17 cellular contexts compared by ENCODE assay signal in the genomic region with DNA sequence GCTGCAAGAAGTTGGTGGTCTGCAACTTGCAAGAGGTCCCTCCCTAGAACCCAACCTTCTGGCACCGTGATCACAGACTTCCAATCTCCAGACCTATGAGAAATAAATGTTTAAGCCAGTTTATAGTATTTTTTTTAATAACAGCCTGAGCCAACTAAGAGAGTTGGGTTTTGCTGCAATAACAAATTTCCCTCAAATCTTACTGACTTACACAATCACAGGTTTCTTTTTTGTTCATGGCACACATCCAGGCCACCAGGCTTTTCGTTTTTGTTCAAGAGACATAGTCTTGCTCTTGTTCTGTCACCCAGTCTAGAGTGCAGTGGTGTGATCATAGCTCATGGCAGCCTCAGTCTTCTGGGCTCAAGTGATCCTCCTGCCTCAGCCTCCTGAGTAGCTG. TPM values are rescaled to one million over a fixed set of nuclear protein-coding genes. Genes with fewer than 3 reads are reported as not detected.
DNase-seq lines count a peak whose midpoint lies in the region; ATAC-seq, FAIRE-seq and TF ChIP-seq lines count a peak whose summit lies in the region.
"Had no signal": no experiment of that assay in that cellular context is flagged by ENCODE, and none has a peak within 500 bp of the region (broad histone marks: within the 10 kb centered on the region; RNA-seq: fewer than 3 reads in every experiment).

No MANE protein-coding gene starts in this region.

- H3K79me2 ChIP-seq in HepG2 (ENCODE audit: insufficient read depth, low read length) (no peaks in the 10 kb centered on the region), PC-9 (ENCODE audit: low read depth) (no peaks in the 10 kb centered on the region)

- no peaks in the 10 kb centered on the region for H3K9me2 ChIP-seq in PC-9 (ENCODE audit: insufficient read depth)

- H3K4me1 Mint-ChIP-seq in activated T-helper 2 cell treated with anti-CD3 and anti-CD28 coated beads, Interferon-gamma antibody, Interleukin-2, Interleukin-4, amounts not matched to agents 10 μg/mL and 5 μg/mL and 100 μg/mL, durations not matched to agents 14 hours and 24 hours and 36 hours (ENCODE audit: low read depth) = peaks cover 11% of the 10 kb centered on the region

- H3K4me2 ChIP-seq in HepG2 (ENCODE audit: low read depth, low read length) (no peak overlapping the region), PC-9 (no peak overlapping the region)

- no peak for TF ChIP-seq CTCF in HepG2 (CRISPR knock-in tag; IDR thresholded peaks at IDR 0.05)
- no peak for TF ChIP-seq CTCF in right lobe of liver (IDR thresholded peaks at IDR 0.05)
- TF ChIP-seq CTCF in PC-9 (conservative IDR thresholded peaks at IDR 0.05) = no peak

- H3K9me3 ChIP-seq in HepG2 (ENCODE audit: low read length) = no peaks in the 10 kb centered on the region
- no peaks in the 10 kb centered on the region for H3K9me3 ChIP-seq in right lobe of liver
- no peaks in the 10 kb centered on the region for H3K9me3 ChIP-seq in PC-9 (ENCODE audit: insufficient read depth, low read depth)
- H3K9me3 ChIP-seq: BE2C had no signal

- ATAC-seq in HepG2 (no peak), right lobe of liver (no peak)

- 2% methylated on average over 2 of the region's 2 CpGs for WGBS in HepG2 (ENCODE audit: low lambda C conversion rate)
- WGBS in right lobe of liver (ENCODE audit: insufficient coverage, low coverage, low lambda C conversion rate, missing lambda C conversion rate) = 39% methylated on average over 2 of the region's 2 CpGs

- intact Hi-C loops in HepG2 (cut with micrococcal nuclease; ENCODE audit: unreplicated experiment) = no loop called here
- intact Hi-C loops in right lobe of liver (cut with DNase I) = no loop called here
- intact Hi-C loops in PC-9 (cut with micrococcal nuclease; ENCODE audit: unreplicated experiment) = no loop called here
- intact Hi-C loops in activated T-helper 2 cell treated with anti-CD3 and anti-CD28 coated beads, Interferon-gamma antibody, Interleukin-2, Interleukin-4, amounts not matched to agents 10 μg/mL and 5 μg/mL and 100 μg/mL, durations not matched to agents 14 hours and 24 hours and 36 hours (cut with micrococcal nuclease) = no loop called here

- H3K36me3 ChIP-seq in HepG2 (replicated peaks in 1 of 2; ENCODE audit: control insufficient read depth in 1 of 2, insufficient read depth in 2 of 2, low read length in 2 of 2) (no peaks in the 10 kb centered on the region), right lobe of liver (no peaks in the 10 kb centered on the region), PC-9 (ENCODE audit: low read depth) (no peaks in the 10 kb centered on the region)
- H3K36me3 ChIP-seq: BE2C had no signal

- no peak for TF ChIP-seq EP300 in HepG2 (IDR thresholded peaks at IDR 0.05; ENCODE audit: low read depth in 2 of 2, low read length in 2 of 2)
- TF ChIP-seq EP300 in HepG2 (CRISPR knock-in tag; IDR thresholded peaks at IDR 0.05; ENCODE audit: borderline replicate concordance) = no peak

- BruUV-seq in HepG2 (replicated peaks; lab: Mats Ljungman, UMichigan) = no TSS peak
- no TSS peak for BruUV-seq in PC-9 (replicated peaks; lab: Mats Ljungman, UMichigan)

- no peaks in the 10 kb centered on the region for H3F3A ChIP-seq in PC-9 (ENCODE audit: insufficient read depth, low read depth)

- H2AFZ ChIP-seq in HepG2 (ENCODE audit: low read length) = no peak overlapping the region
- H2AFZ ChIP-seq in PC-9 = no peak overlapping the region

- H3K4me3 Mint-ChIP-seq in activated T-helper 2 cell treated with anti-CD3 and anti-CD28 coated beads, Interferon-gamma antibody, Interleukin-2, Interleukin-4, amounts not matched to agents 10 μg/mL and 5 μg/mL and 100 μg/mL, durations not matched to agents 14 hours and 24 hours and 36 hours (ENCODE audit: low read depth) = no peak overlapping the region
- H3K4me3 Mint-ChIP-seq: HFFc6 had no signal

- no peak overlapping the region for H3K27ac Mint-ChIP-seq in activated T-helper 2 cell treated with anti-CD3 and anti-CD28 coated beads, Interferon-gamma antibody, Interleukin-2, Interleukin-4, amounts not matched to agents 10 μg/mL and 5 μg/mL and 100 μg/mL, durations not matched to agents 14 hours and 24 hours and 36 hours
- H3K27ac Mint-ChIP-seq: CD4-positive, alpha-beta memory T cell; HFFc6 had no signal

- H3K4me3 ChIP-seq in HepG2 (replicated peaks in 1 of 3; ENCODE audit: insufficient read depth in 1 of 3, low read depth in 2 of 3, low read length in 3 of 3) = no peak overlapping the region
- H3K4me3 ChIP-seq in right lobe of liver = no peak overlapping the region
- no peak overlapping the region for H3K4me3 ChIP-seq in PC-9

- in situ Hi-C loops in HepG2 (cut with HindIII; ENCODE audit: extremely low pct_ligation_motif_present, low pct_unique_long_range_greater_than_20kb) = no loop called here

- H3K9ac ChIP-seq in HepG2 (ENCODE audit: insufficient read depth, low read depth, low read length) = no peak overlapping the region

- POLR2A ChIA-PET in HepG2 (lab: Yijun Ruan, JAX) (interaction anchor here (0.8 kb wide), 1 partner anchor 77 kb away, joined by 3 read pairs; a partner anchor contains a TSS), PC-9 (lab: Charles Lee; ENCODE audit: unreplicated experiment) (no interaction called here)

- TF ChIP-seq POLR2A in HepG2 (IDR thresholded peaks at IDR 0.05; ENCODE audit: insufficient read depth in 1 of 2, low read depth in 2 of 2, low read length in 2 of 2) (no peak), right lobe of liver (IDR thresholded peaks at IDR 0.05) (no peak)

- H3K9me3 Mint-ChIP-seq in activated T-helper 2 cell treated with anti-CD3 and anti-CD28 coated beads, Interferon-gamma antibody, Interleukin-2, Interleukin-4, amounts not matched to agents 10 μg/mL and 5 μg/mL and 100 μg/mL, durations not matched to agents 14 hours and 24 hours and 36 hours = no peaks in the 10 kb centered on the region
- H3K9me3 Mint-ChIP-seq: CD4-positive, alpha-beta memory T cell had no signal

- CTCF ChIA-PET in HepG2 (lab: Yijun Ruan, JAX; ENCODE audit: low intra/inter-chr PET ratio, low total read pairs) = no interaction called here
- CTCF ChIA-PET in PC-9 (lab: Charles Lee) = no interaction called here

- FAIRE-seq in HepG2 (lab: Jason Lieb, UNC) = no peak
- FAIRE-seq: A204.1, GM12892, H1, HTR-8/SVneo had no signal

- H3K36me3 Mint-ChIP-seq in activated T-helper 2 cell treated with anti-CD3 and anti-CD28 coated beads, Interferon-gamma antibody, Interleukin-2, Interleukin-4, amounts not matched to agents 10 μg/mL and 5 μg/mL and 100 μg/mL, durations not matched to agents 14 hours and 24 hours and 36 hours (ENCODE audit: low read depth) = no peaks in the 10 kb centered on the region
- H3K36me3 Mint-ChIP-seq: CD4-positive, alpha-beta memory T cell had no signal

- H3K4me1 ChIP-seq in HepG2 (ENCODE audit: insufficient read depth, low read length) (peaks cover 21% of the 10 kb centered on the region), right lobe of liver (peaks cover 0 to 8% (median 3%) of the 10 kb centered on the region in 4 donors), PC-9 (replicated peaks; ENCODE audit: insufficient read depth) (no peaks in the 10 kb centered on the region)
- H3K4me1 ChIP-seq: BE2C had no signal

- H3K27ac ChIP-seq in HepG2 (ENCODE audit: extremely low read length, insufficient read depth, low read length) = no peak overlapping the region
- H3K27ac ChIP-seq in right lobe of liver = no peak overlapping the region
- no peak overlapping the region for H3K27ac ChIP-seq in PC-9
- H3K27ac ChIP-seq: C4-2B had no signal

- peaks cover 1 to 41% of the 10 kb centered on the region in 2 experiments; a peak in 4 of 5 replicates for H3K27me3 ChIP-seq in HepG2 (ENCODE audit: control insufficient read depth in 1 of 2, insufficient read depth in 2 of 2, low read length in 2 of 2)
- no peaks in the 10 kb centered on the region for H3K27me3 ChIP-seq in right lobe of liver
- peaks cover 11% of the 10 kb centered on the region for H3K27me3 ChIP-seq in PC-9 (ENCODE audit: insufficient read depth, low read depth)

- TF ChIP-seq RAD21 in HepG2 (CRISPR knock-in tag; IDR thresholded peaks at IDR 0.05) = no peak

- no peaks in the 10 kb centered on the region for H4K20me1 ChIP-seq in HepG2 (ENCODE audit: insufficient read depth, low read length)
- no peaks in the 10 kb centered on the region for H4K20me1 ChIP-seq in PC-9 (ENCODE audit: insufficient read depth)

- peaks cover 41% of the 10 kb centered on the region for H3K27me3 Mint-ChIP-seq in activated T-helper 2 cell treated with anti-CD3 and anti-CD28 coated beads, Interferon-gamma antibody, Interleukin-2, Interleukin-4, amounts not matched to agents 10 μg/mL and 5 μg/mL and 100 μg/mL, durations not matched to agents 14 hours and 24 hours and 36 hours (ENCODE audit: low read depth)

- DNase-seq in HepG2 (ENCODE audit: low spot score) (no peak), right lobe of liver (no peak), OCI-M1 (lab: John Stamatoyannopoulos, UW) (peak; percentile 12), PC-9 (no peak)
- no peak for DNase-seq in activated T-helper 2 cell treated with anti-CD3 and anti-CD28 coated beads, Interferon-gamma antibody, Interleukin-2, Interleukin-4, amounts not matched to agents 10 μg/mL and 5 μg/mL and 100 μg/mL, durations not matched to agents 14 hours and 24 hours and 36 hours (ENCODE audit: low spot score)
- DNase-seq: BE2C; CD4-positive, alpha-beta memory T cell; DND-41; GDM1; HCEC 1CT; HFFc6 had no signal

RNA-seq across cellular contexts. Expression of a gene that starts 2.0 kb away (rescaled TPM):
- total RNA-seq in HepG2 (2016; rRNA removed; fragmentation: Illumina TruSeq; extraction: Trizol) = not detected in 2 replicates
- not detected in 2 replicates for total RNA-seq in HepG2 (2016; cell fraction: cytosol; rRNA removed; fragmentation: Illumina TruSeq; extraction: Trizol; ENCODE audit: low read depth)
- not detected in 2 replicates for total RNA-seq in HepG2 (2016; cell fraction: insoluble cytoplasmic fraction; rRNA removed; fragmentation: Illumina TruSeq; extraction: Trizol)
- total RNA-seq in HepG2 (2016; cell fraction: membrane; rRNA removed; fragmentation: Illumina TruSeq; extraction: Trizol) = not detected in 2 replicates
- total RNA-seq in HepG2 (2016; cell fraction: nucleus; rRNA removed; fragmentation: Illumina TruSeq; extraction: Trizol) = 0.47 TPM in 1 of 2 replicates, not detected in the other
- not detected in 2 replicates for polyA plus RNA-seq in HepG2 (2011; rRNA removed)
- polyA plus RNA-seq in HepG2 (2011; cell fraction: cytosol; rRNA removed) = not detected in 2 replicates
- 0.17 and 0.76 TPM in 2 replicates for polyA plus RNA-seq in HepG2 (2011; cell fraction: nucleus; rRNA removed)
- not detected in 2 replicates for polyA plus RNA-seq in HepG2 (2012)
- polyA plus RNA-seq in HepG2 (2016; cell fraction: cytosol; fragmentation: Illumina TruSeq; extraction: Trizol; ENCODE audit: low read depth) = not detected in 2 replicates
- polyA plus RNA-seq in HepG2 (2016; cell fraction: insoluble cytoplasmic fraction; fragmentation: Illumina TruSeq; extraction: Trizol; ENCODE audit: low read depth) = not detected in 2 replicates
- not detected in 2 replicates for polyA plus RNA-seq in HepG2 (2016; cell fraction: membrane; fragmentation: Illumina TruSeq; extraction: Trizol; ENCODE audit: low read depth)
- not detected in 2 replicates for polyA plus RNA-seq in HepG2 (2016; cell fraction: nucleus; fragmentation: Illumina TruSeq; extraction: Trizol; ENCODE audit: insufficient read depth, low read depth)
- not detected in 2 replicates for polyA minus RNA-seq in HepG2 (2011; rRNA and poly(A)+ RNA removed; ENCODE audit: low replicate concordance)
- not detected in 2 replicates for polyA minus RNA-seq in HepG2 (2011; cell fraction: cytosol; rRNA and poly(A)+ RNA removed)
- not detected in 2 replicates for polyA minus RNA-seq in HepG2 (2011; cell fraction: nucleus; rRNA and poly(A)+ RNA removed)
- total RNA-seq in right lobe of liver = not detected
- total RNA-seq in PC-9 (2021) = 0.35 TPM in 1 of 2 replicates, not detected in the other
- total RNA-seq in activated T-helper 2 cell treated with anti-CD3 and anti-CD28 coated beads, Interferon-gamma antibody, Interleukin-2, Interleukin-4, amounts not matched to agents 10 μg/mL and 5 μg/mL and 100 μg/mL, durations not matched to agents 14 hours and 24 hours and 36 hours = not detected in 2 replicates
- total RNA-seq: CD4-positive, alpha-beta memory T cell; HFFc6 had no signal
- polyA plus RNA-seq: AG04450; CD4-positive, alpha-beta memory T cell had no signal

RNA-seq across cellular contexts. Expression of a gene that starts 14.2 kb away (rescaled TPM):
- total RNA-seq in HepG2 (2016; rRNA removed; fragmentation: Illumina TruSeq; extraction: Trizol) = 0.35 and 0.53 TPM in 2 replicates
- total RNA-seq in HepG2 (2016; cell fraction: cytosol; rRNA removed; fragmentation: Illumina TruSeq; extraction: Trizol; ENCODE audit: low read depth) = 1.4 and 1.6 TPM in 2 replicates
- 0.28 and 0.37 TPM in 2 replicates for total RNA-seq in HepG2 (2016; cell fraction: insoluble cytoplasmic fraction; rRNA removed; fragmentation: Illumina TruSeq; extraction: Trizol)
- 0.90 and 0.93 TPM in 2 replicates for total RNA-seq in HepG2 (2016; cell fraction: membrane; rRNA removed; fragmentation: Illumina TruSeq; extraction: Trizol)
- 0.16 and 0.31 TPM in 2 replicates for total RNA-seq in HepG2 (2016; cell fraction: nucleus; rRNA removed; fragmentation: Illumina TruSeq; extraction: Trizol)
- 0.55 and 0.60 TPM in 2 replicates for polyA plus RNA-seq in HepG2 (2011; rRNA removed)
- polyA plus RNA-seq in HepG2 (2011; cell fraction: cytosol; rRNA removed) = 0.60 and 0.64 TPM in 2 replicates
- 0.27 and 0.33 TPM in 2 replicates for polyA plus RNA-seq in HepG2 (2011; cell fraction: nucleus; rRNA removed)
- polyA plus RNA-seq in HepG2 (2012) = 0.39 and 0.51 TPM in 2 replicates
- 1.9 and 2.0 TPM in 2 replicates for polyA plus RNA-seq in HepG2 (2016; cell fraction: cytosol; fragmentation: Illumina TruSeq; extraction: Trizol; ENCODE audit: low read depth)
- polyA plus RNA-seq in HepG2 (2016; cell fraction: insoluble cytoplasmic fraction; fragmentation: Illumina TruSeq; extraction: Trizol; ENCODE audit: low read depth) = 0.54 and 0.55 TPM in 2 replicates
- 0.90 and 1.1 TPM in 2 replicates for polyA plus RNA-seq in HepG2 (2016; cell fraction: membrane; fragmentation: Illumina TruSeq; extraction: Trizol; ENCODE audit: low read depth)
- 0.41 TPM in 2 replicates for polyA plus RNA-seq in HepG2 (2016; cell fraction: nucleus; fragmentation: Illumina TruSeq; extraction: Trizol; ENCODE audit: insufficient read depth, low read depth)
- polyA minus RNA-seq in HepG2 (2011; rRNA and poly(A)+ RNA removed; ENCODE audit: low replicate concordance) = 0.42 and 0.63 TPM in 2 replicates
- polyA minus RNA-seq in HepG2 (2011; cell fraction: cytosol; rRNA and poly(A)+ RNA removed) = not detected in 2 replicates
- 0.25 and 0.39 TPM in 2 replicates for polyA minus RNA-seq in HepG2 (2011; cell fraction: nucleus; rRNA and poly(A)+ RNA removed)
- total RNA-seq in right lobe of liver = not detected
- total RNA-seq in PC-9 (2021) = 1.4 and 3.6 TPM in 2 replicates
- 1.6 and 1.8 TPM in 2 replicates for total RNA-seq in activated T-helper 2 cell treated with anti-CD3 and anti-CD28 coated beads, Interferon-gamma antibody, Interleukin-2, Interleukin-4, amounts not matched to agents 10 μg/mL and 5 μg/mL and 100 μg/mL, durations not matched to agents 14 hours and 24 hours and 36 hours

RNA-seq across cellular contexts. Expression of a gene that starts 19.7 kb away (rescaled TPM):
- total RNA-seq in HepG2 (2016; rRNA removed; fragmentation: Illumina TruSeq; extraction: Trizol) (3.6 and 3.7 TPM in 2 replicates), right lobe of liver (under 1 TPM; 0.18 to 0.78 (median 0.46) TPM), PC-9 (2021) (2.3 and 3.4 TPM in 2 replicates)
- total RNA-seq in HepG2 (2016; cell fraction: cytosol; rRNA removed; fragmentation: Illumina TruSeq; extraction: Trizol; ENCODE audit: low read depth) = 1.1 and 1.4 TPM in 2 replicates
- total RNA-seq in HepG2 (2016; cell fraction: insoluble cytoplasmic fraction; rRNA removed; fragmentation: Illumina TruSeq; extraction: Trizol) = 4.1 TPM in 2 replicates
- 2.8 and 2.9 TPM in 2 replicates for total RNA-seq in HepG2 (2016; cell fraction: membrane; rRNA removed; fragmentation: Illumina TruSeq; extraction: Trizol)
- 2.5 and 3.7 TPM in 2 replicates for total RNA-seq in HepG2 (2016; cell fraction: nucleus; rRNA removed; fragmentation: Illumina TruSeq; extraction: Trizol)
- 2.2 and 2.5 TPM in 2 replicates for polyA plus RNA-seq in HepG2 (2011; rRNA removed)
- 2.4 and 2.9 TPM in 2 replicates for polyA plus RNA-seq in HepG2 (2011; cell fraction: cytosol; rRNA removed)
- 1.6 and 6.8 TPM in 2 replicates for polyA plus RNA-seq in HepG2 (2011; cell fraction: nucleus; rRNA removed)
- 1.7 and 2.6 TPM in 2 replicates for polyA plus RNA-seq in HepG2 (2012)
- 0.73 and 0.79 TPM in 2 replicates for polyA plus RNA-seq in HepG2 (2016; cell fraction: cytosol; fragmentation: Illumina TruSeq; extraction: Trizol; ENCODE audit: low read depth)
- 3.1 and 4.0 TPM in 2 replicates for polyA plus RNA-seq in HepG2 (2016; cell fraction: insoluble cytoplasmic fraction; fragmentation: Illumina TruSeq; extraction: Trizol; ENCODE audit: low read depth)
- 1.5 and 1.8 TPM in 2 replicates for polyA plus RNA-seq in HepG2 (2016; cell fraction: membrane; fragmentation: Illumina TruSeq; extraction: Trizol; ENCODE audit: low read depth)
- polyA plus RNA-seq in HepG2 (2016; cell fraction: nucleus; fragmentation: Illumina TruSeq; extraction: Trizol; ENCODE audit: insufficient read depth, low read depth) = 4.2 TPM in 2 replicates
- 1.7 and 2.3 TPM in 2 replicates for polyA minus RNA-seq in HepG2 (2011; rRNA and poly(A)+ RNA removed; ENCODE audit: low replicate concordance)
- polyA minus RNA-seq in HepG2 (2011; cell fraction: cytosol; rRNA and poly(A)+ RNA removed) = 0.99 and 1.4 TPM in 2 replicates
- 2.2 and 3.0 TPM in 2 replicates for polyA minus RNA-seq in HepG2 (2011; cell fraction: nucleus; rRNA and poly(A)+ RNA removed)
- 3.5 and 4.1 TPM in 2 replicates for total RNA-seq in activated T-helper 2 cell treated with anti-CD3 and anti-CD28 coated beads, Interferon-gamma antibody, Interleukin-2, Interleukin-4, amounts not matched to agents 10 μg/mL and 5 μg/mL and 100 μg/mL, durations not matched to agents 14 hours and 24 hours and 36 hours

RNA-seq across cellular contexts. Expression of a gene that starts 27.0 kb away (rescaled TPM):
- total RNA-seq in HepG2 (2016; rRNA removed; fragmentation: Illumina TruSeq; extraction: Trizol) (13.8 and 14.1 TPM in 2 replicates), right lobe of liver (1 to 10 TPM; 4.3 to 7.6 (median 5.4) TPM), PC-9 (2021) (14.6 TPM in 2 replicates)
- 3.2 and 3.6 TPM in 2 replicates for total RNA-seq in HepG2 (2016; cell fraction: cytosol; rRNA removed; fragmentation: Illumina TruSeq; extraction: Trizol; ENCODE audit: low read depth)
- total RNA-seq in HepG2 (2016; cell fraction: insoluble cytoplasmic fraction; rRNA removed; fragmentation: Illumina TruSeq; extraction: Trizol) = 14.0 and 14.4 TPM in 2 replicates
- total RNA-seq in HepG2 (2016; cell fraction: membrane; rRNA removed; fragmentation: Illumina TruSeq; extraction: Trizol) = 5.5 and 6.4 TPM in 2 replicates
- total RNA-seq in HepG2 (2016; cell fraction: nucleus; rRNA removed; fragmentation: Illumina TruSeq; extraction: Trizol) = 5.3 and 7.2 TPM in 2 replicates
- 3.7 and 5.1 TPM in 2 replicates for polyA plus RNA-seq in HepG2 (2011; rRNA removed)
- polyA plus RNA-seq in HepG2 (2011; cell fraction: cytosol; rRNA removed) = 3.5 and 4.1 TPM in 2 replicates
- 2.3 TPM in 2 replicates for polyA plus RNA-seq in HepG2 (2011; cell fraction: nucleus; rRNA removed)
- 7.8 and 11.2 TPM in 2 replicates for polyA plus RNA-seq in HepG2 (2012)
- 3.3 and 3.7 TPM in 2 replicates for polyA plus RNA-seq in HepG2 (2016; cell fraction: cytosol; fragmentation: Illumina TruSeq; extraction: Trizol; ENCODE audit: low read depth)
- 21.5 and 23.1 TPM in 2 replicates for polyA plus RNA-seq in HepG2 (2016; cell fraction: insoluble cytoplasmic fraction; fragmentation: Illumina TruSeq; extraction: Trizol; ENCODE audit: low read depth)
- 4.6 and 5.5 TPM in 2 replicates for polyA plus RNA-seq in HepG2 (2016; cell fraction: membrane; fragmentation: Illumina TruSeq; extraction: Trizol; ENCODE audit: low read depth)
- polyA plus RNA-seq in HepG2 (2016; cell fraction: nucleus; fragmentation: Illumina TruSeq; extraction: Trizol; ENCODE audit: insufficient read depth, low read depth) = 11.3 and 14.0 TPM in 2 replicates
- polyA minus RNA-seq in HepG2 (2011; rRNA and poly(A)+ RNA removed; ENCODE audit: low replicate concordance) = 2.5 and 3.4 TPM in 2 replicates
- 4.6 and 6.5 TPM in 2 replicates for polyA minus RNA-seq in HepG2 (2011; cell fraction: cytosol; rRNA and poly(A)+ RNA removed)
- polyA minus RNA-seq in HepG2 (2011; cell fraction: nucleus; rRNA and poly(A)+ RNA removed) = 1.9 and 3.0 TPM in 2 replicates
- total RNA-seq in activated T-helper 2 cell treated with anti-CD3 and anti-CD28 coated beads, Interferon-gamma antibody, Interleukin-2, Interleukin-4, amounts not matched to agents 10 μg/mL and 5 μg/mL and 100 μg/mL, durations not matched to agents 14 hours and 24 hours and 36 hours = 17.2 and 18.3 TPM in 2 replicates

RNA-seq across cellular contexts. Expression of a gene that starts 32.3 kb away (rescaled TPM):
- total RNA-seq in HepG2 (2016; rRNA removed; fragmentation: Illumina TruSeq; extraction: Trizol) (89.1 and 91.1 TPM in 2 replicates), right lobe of liver (10 to 100 TPM; 28.1 to 48.1 (median 31.3) TPM), PC-9 (2021) (85.5 and 95.9 TPM in 2 replicates)
- 37.5 and 47.3 TPM in 2 replicates for total RNA-seq in HepG2 (2016; cell fraction: cytosol; rRNA removed; fragmentation: Illumina TruSeq; extraction: Trizol; ENCODE audit: low read depth)
- 85.4 and 88.5 TPM in 2 replicates for total RNA-seq in HepG2 (2016; cell fraction: insoluble cytoplasmic fraction; rRNA removed; fragmentation: Illumina TruSeq; extraction: Trizol)
- 43.0 and 47.2 TPM in 2 replicates for total RNA-seq in HepG2 (2016; cell fraction: membrane; rRNA removed; fragmentation: Illumina TruSeq; extraction: Trizol)
- 57.0 and 65.5 TPM in 2 replicates for total RNA-seq in HepG2 (2016; cell fraction: nucleus; rRNA removed; fragmentation: Illumina TruSeq; extraction: Trizol)
- 90.0 and 92.5 TPM in 2 replicates for polyA plus RNA-seq in HepG2 (2011; rRNA removed)
- 85.2 and 108 TPM in 2 replicates for polyA plus RNA-seq in HepG2 (2011; cell fraction: cytosol; rRNA removed)
- polyA plus RNA-seq in HepG2 (2011; cell fraction: nucleus; rRNA removed) = 135 and 143 TPM in 2 replicates
- 65.0 and 84.2 TPM in 2 replicates for polyA plus RNA-seq in HepG2 (2012)
- 41.8 and 47.0 TPM in 2 replicates for polyA plus RNA-seq in HepG2 (2016; cell fraction: cytosol; fragmentation: Illumina TruSeq; extraction: Trizol; ENCODE audit: low read depth)
- 88.6 and 92.5 TPM in 2 replicates for polyA plus RNA-seq in HepG2 (2016; cell fraction: insoluble cytoplasmic fraction; fragmentation: Illumina TruSeq; extraction: Trizol; ENCODE audit: low read depth)
- polyA plus RNA-seq in HepG2 (2016; cell fraction: membrane; fragmentation: Illumina TruSeq; extraction: Trizol; ENCODE audit: low read depth) = 38.0 and 40.4 TPM in 2 replicates
- polyA plus RNA-seq in HepG2 (2016; cell fraction: nucleus; fragmentation: Illumina TruSeq; extraction: Trizol; ENCODE audit: insufficient read depth, low read depth) = 111 and 123 TPM in 2 replicates
- polyA minus RNA-seq in HepG2 (2011; rRNA and poly(A)+ RNA removed; ENCODE audit: low replicate concordance) = 121 and 194 TPM in 2 replicates
- 41.5 and 44.7 TPM in 2 replicates for polyA minus RNA-seq in HepG2 (2011; cell fraction: cytosol; rRNA and poly(A)+ RNA removed)
- 42.4 and 52.5 TPM in 2 replicates for polyA minus RNA-seq in HepG2 (2011; cell fraction: nucleus; rRNA and poly(A)+ RNA removed)
- 110 and 115 TPM in 2 replicates for total RNA-seq in activated T-helper 2 cell treated with anti-CD3 and anti-CD28 coated beads, Interferon-gamma antibody, Interleukin-2, Interleukin-4, amounts not matched to agents 10 μg/mL and 5 μg/mL and 100 μg/mL, durations not matched to agents 14 hours and 24 hours and 36 hours
